ENCODE assay signal across 1 cellular context in genomic region chr10:2949948-2950354, GRCh38.
TF ChIP-seq lines count a peak whose summit lies in the region.

No MANE protein-coding gene starts in this region.

TF ChIP-seq in GM12878, 131 proteins besides CTCF, POLR2A, EP300 and RAD21 (continued from another document and continues in another):
- no peak for TF ChIP-seq ZBTB4 (CRISPR knock-in tag; IDR thresholded peaks at IDR 0.05)
- no peak for TF ChIP-seq ZBTB33 (IDR thresholded peaks at IDR 0.05)
- TF ChIP-seq BCLAF1 (IDR thresholded peaks at IDR 0.05): no peak
- TF ChIP-seq STAT3 (IDR thresholded peaks at IDR 0.05; ENCODE audit: low read depth, low read length): no peak
- TF ChIP-seq NKRF (conservative IDR thresholded peaks at IDR 0.05): no peak
- peak; percentile 22; the same call in 1 of the 2 replicates for TF ChIP-seq MTA2 (IDR thresholded peaks at IDR 0.05; ENCODE audit: low read depth)
- no peak for TF ChIP-seq RAD51 (IDR thresholded peaks at IDR 0.05)
- 0 out of 2 replicates have a peak, but pooled peaks have one; percentile 45 for TF ChIP-seq DPF2 (IDR thresholded peaks at IDR 0.05)
- TF ChIP-seq BHLHE40 (IDR thresholded peaks at IDR 0.05; ENCODE audit: borderline replicate concordance in 1 of 2, low read depth in 2 of 2, low read length in 1 of 2): peak; percentile 82 to 90
- TF ChIP-seq E4F1 (IDR thresholded peaks at IDR 0.05; ENCODE audit: borderline replicate concordance, partially characterized antibody): no peak
- no peak for TF ChIP-seq CUX1 (IDR thresholded peaks at IDR 0.05; ENCODE audit: insufficient replicate concordance, low read depth, low read length)
- no peak for TF ChIP-seq CBX5 (IDR thresholded peaks at IDR 0.05; ENCODE audit: low read depth)
- TF ChIP-seq E2F4 (IDR thresholded peaks at IDR 0.05; ENCODE audit: low read depth, low read length): no peak
- TF ChIP-seq PAX5 (IDR thresholded peaks at IDR 0.05; ENCODE audit: borderline replicate concordance, low read depth, low read length): peak; percentile 82; the same call in 1 of the 2 replicates
- TF ChIP-seq ESRRA (IDR thresholded peaks at IDR 0.05; ENCODE audit: low read length): no peak
- no peak for TF ChIP-seq REST (IDR thresholded peaks at IDR 0.05; ENCODE audit: low read depth, low read length)
- no peak for TF ChIP-seq ETV6 (conservative IDR thresholded peaks at IDR 0.05 in 1 of 2, IDR thresholded peaks at IDR 0.05 in 1 of 2; ENCODE audit: borderline replicate concordance in 1 of 2, low read depth in 1 of 2)
- no peak for TF ChIP-seq NFIC (IDR thresholded peaks at IDR 0.05; ENCODE audit: low read depth, low read length)
- TF ChIP-seq JUND (IDR thresholded peaks at IDR 0.05; ENCODE audit: low read depth, low read length): 0 out of 2 replicates have a peak, but pooled peaks have one; percentile 47
- TF ChIP-seq ZSCAN29 (IDR thresholded peaks at IDR 0.05): no peak
- no peak for TF ChIP-seq NRF1 (conservative IDR thresholded peaks at IDR 0.05; ENCODE audit: low read depth, low read length)
- TF ChIP-seq TCF7 (IDR thresholded peaks at IDR 0.05; ENCODE audit: borderline replicate concordance): no peak
- TF ChIP-seq CHD2 (IDR thresholded peaks at IDR 0.05; ENCODE audit: borderline replicate concordance, low read depth, low read length): no peak
- TF ChIP-seq CREB1 (IDR thresholded peaks at IDR 0.05; ENCODE audit: low read depth): peak; percentile 54; the same call in 1 of the 2 replicates
- no peak for TF ChIP-seq USF2 (IDR thresholded peaks at IDR 0.05; ENCODE audit: borderline replicate concordance, low read depth, low read length)
- no peak for TF ChIP-seq MYC (IDR thresholded peaks at IDR 0.05; ENCODE audit: insufficient read depth, insufficient read length, insufficient replicate concordance, low read length, severe bottlenecking)
- no peak for TF ChIP-seq CHD1 (IDR thresholded peaks at IDR 0.05; ENCODE audit: low read depth, low read length)
- peak; percentile 60; the same call in 1 of the 2 replicates for TF ChIP-seq JUNB (IDR thresholded peaks at IDR 0.05)
- TF ChIP-seq ZNF217 (IDR thresholded peaks at IDR 0.05): no peak
- TF ChIP-seq POLR2AphosphoS5 (IDR thresholded peaks at IDR 0.05; ENCODE audit: low read length): no peak
- TF ChIP-seq EZH2 (IDR thresholded peaks at IDR 0.05; ENCODE audit: borderline replicate concordance, control insufficient read depth, low read depth, low read length): no peak
- no peak for TF ChIP-seq YBX1 (IDR thresholded peaks at IDR 0.05)
